In genomic region chr6:39296745-39297640, GRCh38 we compare ENCODE assay signal across 22 cellular contexts. TPM values are rescaled to one million over a fixed set of nuclear protein-coding genes. Genes with fewer than 3 reads are reported as not detected.
A peak's percentile ranks its signal among the peaks of the same experiment; 100 is the strongest.
DNase-seq lines count a peak whose midpoint lies in the region; ATAC-seq and TF ChIP-seq lines count a peak whose summit lies in the region.
"Had no signal": no experiment of that assay in that cellular context is flagged by ENCODE, and none has a peak within 500 bp of the region (broad histone marks: within the 10 kb centered on the region; RNA-seq: fewer than 3 reads in every experiment).

No MANE protein-coding gene starts in this region.

- H3K27ac Mint-ChIP-seq in MCF 10A (ENCODE audit: low read depth, unreplicated experiment) = no peak overlapping the region
- H3K27ac Mint-ChIP-seq: activated CD8-positive, alpha-beta T cell treated with anti-CD3 and anti-CD28 coated beads for 36 hours; nephron had no signal

- no peak overlapping the region for H3K4me3 Mint-ChIP-seq in MCF 10A (ENCODE audit: unreplicated experiment)
- H3K4me3 Mint-ChIP-seq: activated CD8-positive, alpha-beta T cell treated with anti-CD3 and anti-CD28 coated beads for 36 hours; nephron had no signal

- H3K9me3 ChIP-seq in breast epithelium (no peaks in the 10 kb centered on the region), heart left ventricle (no peaks in the 10 kb centered on the region), osteoblast (ENCODE audit: low read depth, low read length) (no peaks in the 10 kb centered on the region)

- no peaks in the 10 kb centered on the region for H3K36me3 Mint-ChIP-seq in MCF 10A (ENCODE audit: insufficient read depth, unreplicated experiment)

- ATAC-seq in heart left ventricle = peak; percentile 36 to 91 (median 84)
- ATAC-seq: activated CD8-positive, alpha-beta T cell treated with anti-CD3 and anti-CD28 coated beads for 36 hours; GM12878 had no signal

- no peak overlapping the region for H2AFZ ChIP-seq in osteoblast (ENCODE audit: low read length)

- DNase-seq in MCF 10A (ENCODE audit: unreplicated experiment) (peak; percentile 62), breast epithelium (ENCODE audit: low spot score in 2 of 2) (no peak), heart left ventricle (peak in 3 of 5 donors; percentile 63 to 78 (median 70)), osteoblast (ENCODE audit: insufficient read length, low spot score, missing footprints) (peak; percentile 58), DMS53 (lab: John Stamatoyannopoulos, UW) (no peak), cerebellar nuclear complex (lab: John Stamatoyannopoulos, UW) (no peak), SIG-M5 (lab: John Stamatoyannopoulos, UW) (no peak)
- no peak for DNase-seq in activated CD8-positive, alpha-beta memory T cell treated with anti-CD3 and anti-CD28 coated beads, Interleukin-2, amount 50 U/mL, for 4 hours
- DNase-seq: 8988T; activated CD8-positive, alpha-beta T cell treated with anti-CD3 and anti-CD28 coated beads for 36 hours; cortex of kidney; NCI-H1694; NCI-H524; stimulated activated naive CD4-positive, alpha-beta T cell; SW 1271 had no signal

- H3K27ac ChIP-seq in breast epithelium = no peak overlapping the region
- H3K27ac ChIP-seq in heart left ventricle = no peak overlapping the region
- no peak overlapping the region for H3K27ac ChIP-seq in osteoblast (ENCODE audit: low read depth, low read length)
- H3K27ac ChIP-seq: VCaP had no signal

- H3K9me3 Mint-ChIP-seq in MCF 10A (ENCODE audit: unreplicated experiment) = no peaks in the 10 kb centered on the region
- H3K9me3 Mint-ChIP-seq: activated CD8-positive, alpha-beta T cell treated with anti-CD3 and anti-CD28 coated beads for 36 hours; nephron had no signal

- CTCF ChIA-PET in MCF 10A (lab: Yijun Ruan, JAX) = interaction anchor here (0.8 to 19.0 kb wide), 2 partner anchors 117 to 128 kb away, joined by 3 to 625 read pairs; no protein-coding TSS in a partner anchor

- H3K27me3 ChIP-seq in breast epithelium = no peaks in the 10 kb centered on the region
- H3K27me3 ChIP-seq in heart left ventricle = peaks cover 0 to 18% (median 0%) of the 10 kb centered on the region in 9 donors
- no peaks in the 10 kb centered on the region for H3K27me3 ChIP-seq in osteoblast (ENCODE audit: insufficient read depth, low read length)

- BruUV-seq in MCF 10A (replicated peaks; lab: Mats Ljungman, UMichigan) = no TSS peak

- WGBS in heart left ventricle, 4 donors = 30 to 38% (median 36%) methylated on average over 14 to 18 of the region's 18 CpGs

- H4K20me1 ChIP-seq in osteoblast (ENCODE audit: insufficient read depth, low read length) = no peaks in the 10 kb centered on the region

- H3K4me1 ChIP-seq in breast epithelium (no peaks in the 10 kb centered on the region), heart left ventricle (peaks cover 0 to 17% (median 1%) of the 10 kb centered on the region in 12 donors), osteoblast (ENCODE audit: insufficient read depth, low read length) (no peaks in the 10 kb centered on the region)

- H3K79me2 ChIP-seq in osteoblast (ENCODE audit: insufficient read depth, low read length) = no peaks in the 10 kb centered on the region

- peaks cover 9% of the 10 kb centered on the region for H3K27me3 Mint-ChIP-seq in MCF 10A (ENCODE audit: insufficient read depth, unreplicated experiment)

- H3K4me3 ChIP-seq in breast epithelium = no peak overlapping the region
- no peak overlapping the region for H3K4me3 ChIP-seq in heart left ventricle
- H3K4me3 ChIP-seq in osteoblast (ENCODE audit: insufficient read depth, low read length) = no peak overlapping the region
- H3K4me3 ChIP-seq: GM12878, smooth muscle cell had no signal

- no peaks in the 10 kb centered on the region for H3K36me3 ChIP-seq in breast epithelium
- no peaks in the 10 kb centered on the region for H3K36me3 ChIP-seq in heart left ventricle
- H3K36me3 ChIP-seq in osteoblast (ENCODE audit: insufficient read depth, low read length) = no peaks in the 10 kb centered on the region

- no peak for TF ChIP-seq CTCF in MCF 10A (IDR thresholded peaks at IDR 0.05; ENCODE audit: unreplicated experiment)
- no peak for TF ChIP-seq CTCF in breast epithelium (IDR thresholded peaks at IDR 0.05)
- TF ChIP-seq CTCF in heart left ventricle (IDR thresholded peaks at IDR 0.05) = no peak
- TF ChIP-seq CTCF in osteoblast (IDR thresholded peaks at IDR 0.05; ENCODE audit: extremely low read depth, low read depth, low read length) = no peak

- H3K4me2 ChIP-seq in osteoblast (ENCODE audit: insufficient read depth, low read length) = no peak overlapping the region
- H3K4me2 ChIP-seq: smooth muscle cell had no signal

- POLR2A ChIA-PET in MCF 10A (lab: Yijun Ruan, JAX) = interaction anchor here (0.6 kb wide), 1 partner anchor 41 kb away, joined by 3 read pairs; no protein-coding TSS in a partner anchor

- TF ChIP-seq POLR2A in breast epithelium (IDR thresholded peaks at IDR 0.05) (no peak), heart left ventricle (IDR thresholded peaks at IDR 0.05) (no peak)

- no peaks in the 10 kb centered on the region for H3K4me1 Mint-ChIP-seq in MCF 10A (ENCODE audit: insufficient read depth, unreplicated experiment)

- intact Hi-C loops in MCF 10A (cut with micrococcal nuclease) = no loop called here
- intact Hi-C loops in breast epithelium (cut with DNase I; ENCODE audit: low total_unique reads) = no loop called here
- intact Hi-C loops in heart left ventricle (cut with DNase I) = no loop called here

RNA-seq across cellular contexts. Expression of gene KCNK17, which starts 17.2 kb away (rescaled TPM):
- not detected in 2 replicates for total RNA-seq in MCF 10A (2022)
- total RNA-seq in breast epithelium = 1 to 10 TPM in 1 of 3 donors, under 1 TPM in 2; 0.16 to 3.2 (median 0.33) TPM
- under 1 TPM in 4 of 9 donors, not detected in 5; 0.19 to 0.36 (median 0.22) TPM for total RNA-seq in heart left ventricle
- under 1 TPM; 0.06 to 0.34 TPM for polyA plus RNA-seq in heart left ventricle
- not detected in 2 replicates for total RNA-seq in osteoblast
- total RNA-seq: activated CD8-positive, alpha-beta T cell treated with anti-CD3 and anti-CD28 coated beads for 36 hours; epithelial cell of proximal tubule; GM12878; LHCN-M2; lung microvascular endothelial cell; smooth muscle cell had no signal
- polyA plus RNA-seq: GM12878, smooth muscle cell had no signal

RNA-seq across cellular contexts. Expression of gene KCNK16, which starts 25.5 kb away (rescaled TPM):
- total RNA-seq in MCF 10A (2022) (not detected in 2 replicates), breast epithelium (not detected), heart left ventricle (not detected), osteoblast (not detected in 2 replicates)
- polyA plus RNA-seq in heart left ventricle = not detected
- total RNA-seq: activated CD8-positive, alpha-beta T cell treated with anti-CD3 and anti-CD28 coated beads for 36 hours; epithelial cell of proximal tubule; GM12878; LHCN-M2; lung microvascular endothelial cell; smooth muscle cell had no signal
- polyA plus RNA-seq: GM12878, smooth muscle cell had no signal

Comparison
In these comparisons a context has a peak if more than half of its experiments do, and no peak if none do; other contexts are left out.
1. DNase-seq: peak in MCF 10A (single experiment), heart left ventricle (3 of 5) and osteoblast (single experiment); none in breast epithelium (0 of 2), activated CD8-positive, alpha-beta memory T cell treated with anti-CD3 and anti-CD28 coated beads, Interleukin-2, amount 50 U/mL, for 4 hours (single experiment), DMS53 (single experiment), cerebellar nuclear complex (0 of 2) and SIG-M5 (single experiment).